1 cellular context compared by ENCODE assay signal in the genomic region with DNA sequence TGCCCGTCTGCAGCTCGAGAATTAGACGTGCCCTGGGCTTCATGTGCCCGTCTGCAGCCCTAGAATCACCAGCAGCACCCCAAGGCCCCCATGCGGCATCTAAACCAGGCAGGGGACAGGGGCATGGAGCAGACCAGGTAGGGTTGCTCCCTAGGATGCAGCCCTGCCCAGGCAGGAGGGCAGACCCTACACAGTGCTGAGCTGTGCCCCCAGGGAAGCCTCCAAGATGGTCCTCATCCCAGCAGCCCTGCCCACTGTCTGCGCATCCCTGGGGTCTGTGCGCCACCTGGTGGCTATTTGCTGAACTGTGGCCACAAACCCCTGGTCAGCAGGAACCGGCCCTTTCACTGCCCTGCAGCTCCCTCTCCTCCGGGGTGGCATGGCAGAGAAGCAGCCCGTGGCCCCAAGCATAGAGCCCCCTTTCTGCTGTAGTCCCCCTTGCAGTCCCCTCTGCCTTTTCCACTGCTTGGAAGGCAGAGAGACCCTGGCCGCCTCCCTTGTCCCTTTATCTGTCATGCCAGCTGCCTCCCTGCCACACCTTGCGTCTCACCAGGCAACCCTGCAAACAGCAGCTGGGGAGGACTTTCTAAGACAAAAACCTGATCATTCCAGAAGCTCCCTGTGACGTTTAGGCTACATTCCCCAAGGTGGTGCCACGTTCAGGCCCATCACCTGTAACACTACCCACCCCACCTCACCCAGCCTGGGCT.
TF ChIP-seq lines count a peak whose summit lies in the region.

No MANE protein-coding gene starts in this region.

TF ChIP-seq in HEK293, 187 proteins besides CTCF, POLR2A, EP300 and RAD21 (continued from another document):
- TF ChIP-seq, protein P1, sequence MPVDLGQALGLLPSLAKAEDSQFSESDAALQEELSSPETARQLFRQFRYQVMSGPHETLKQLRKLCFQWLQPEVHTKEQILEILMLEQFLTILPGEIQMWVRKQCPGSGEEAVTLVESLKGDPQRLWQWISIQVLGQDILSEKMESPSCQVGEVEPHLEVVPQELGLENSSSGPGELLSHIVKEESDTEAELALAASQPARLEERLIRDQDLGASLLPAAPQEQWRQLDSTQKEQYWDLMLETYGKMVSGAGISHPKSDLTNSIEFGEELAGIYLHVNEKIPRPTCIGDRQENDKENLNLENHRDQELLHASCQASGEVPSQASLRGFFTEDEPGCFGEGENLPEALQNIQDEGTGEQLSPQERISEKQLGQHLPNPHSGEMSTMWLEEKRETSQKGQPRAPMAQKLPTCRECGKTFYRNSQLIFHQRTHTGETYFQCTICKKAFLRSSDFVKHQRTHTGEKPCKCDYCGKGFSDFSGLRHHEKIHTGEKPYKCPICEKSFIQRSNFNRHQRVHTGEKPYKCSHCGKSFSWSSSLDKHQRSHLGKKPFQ (tag by site-specific recombination; IDR thresholded peaks at IDR 0.05), result no peak
- TF ChIP-seq MZF1 (tag by site-specific recombination; IDR thresholded peaks at IDR 0.05; ENCODE audit: borderline replicate concordance), result no peak
- no peak for TF ChIP-seq KLF7 (tag by site-specific recombination; IDR thresholded peaks at IDR 0.05; ENCODE audit: borderline replicate concordance)
- TF ChIP-seq GLIS2 (tag by site-specific recombination; IDR thresholded peaks at IDR 0.05), result peak; percentile 51; the same call in 1 of the 2 replicates
- TF ChIP-seq ZNF184 (tag by site-specific recombination; IDR thresholded peaks at IDR 0.05), result no peak
- TF ChIP-seq SP3 (tag by site-specific recombination; IDR thresholded peaks at IDR 0.05), result no peak
- no peak for TF ChIP-seq ZBTB7A (tag by site-specific recombination; IDR thresholded peaks at IDR 0.05; ENCODE audit: low read depth)
- no peak for TF ChIP-seq HOXD13 (CRISPR knock-in tag; IDR thresholded peaks at IDR 0.05; ENCODE audit: borderline replicate concordance)
- no peak for TF ChIP-seq SP7 (tag by site-specific recombination; IDR thresholded peaks at IDR 0.05)
- no peak for TF ChIP-seq ZNF785 (tag by site-specific recombination; IDR thresholded peaks at IDR 0.05)
- TF ChIP-seq, protein P2, sequence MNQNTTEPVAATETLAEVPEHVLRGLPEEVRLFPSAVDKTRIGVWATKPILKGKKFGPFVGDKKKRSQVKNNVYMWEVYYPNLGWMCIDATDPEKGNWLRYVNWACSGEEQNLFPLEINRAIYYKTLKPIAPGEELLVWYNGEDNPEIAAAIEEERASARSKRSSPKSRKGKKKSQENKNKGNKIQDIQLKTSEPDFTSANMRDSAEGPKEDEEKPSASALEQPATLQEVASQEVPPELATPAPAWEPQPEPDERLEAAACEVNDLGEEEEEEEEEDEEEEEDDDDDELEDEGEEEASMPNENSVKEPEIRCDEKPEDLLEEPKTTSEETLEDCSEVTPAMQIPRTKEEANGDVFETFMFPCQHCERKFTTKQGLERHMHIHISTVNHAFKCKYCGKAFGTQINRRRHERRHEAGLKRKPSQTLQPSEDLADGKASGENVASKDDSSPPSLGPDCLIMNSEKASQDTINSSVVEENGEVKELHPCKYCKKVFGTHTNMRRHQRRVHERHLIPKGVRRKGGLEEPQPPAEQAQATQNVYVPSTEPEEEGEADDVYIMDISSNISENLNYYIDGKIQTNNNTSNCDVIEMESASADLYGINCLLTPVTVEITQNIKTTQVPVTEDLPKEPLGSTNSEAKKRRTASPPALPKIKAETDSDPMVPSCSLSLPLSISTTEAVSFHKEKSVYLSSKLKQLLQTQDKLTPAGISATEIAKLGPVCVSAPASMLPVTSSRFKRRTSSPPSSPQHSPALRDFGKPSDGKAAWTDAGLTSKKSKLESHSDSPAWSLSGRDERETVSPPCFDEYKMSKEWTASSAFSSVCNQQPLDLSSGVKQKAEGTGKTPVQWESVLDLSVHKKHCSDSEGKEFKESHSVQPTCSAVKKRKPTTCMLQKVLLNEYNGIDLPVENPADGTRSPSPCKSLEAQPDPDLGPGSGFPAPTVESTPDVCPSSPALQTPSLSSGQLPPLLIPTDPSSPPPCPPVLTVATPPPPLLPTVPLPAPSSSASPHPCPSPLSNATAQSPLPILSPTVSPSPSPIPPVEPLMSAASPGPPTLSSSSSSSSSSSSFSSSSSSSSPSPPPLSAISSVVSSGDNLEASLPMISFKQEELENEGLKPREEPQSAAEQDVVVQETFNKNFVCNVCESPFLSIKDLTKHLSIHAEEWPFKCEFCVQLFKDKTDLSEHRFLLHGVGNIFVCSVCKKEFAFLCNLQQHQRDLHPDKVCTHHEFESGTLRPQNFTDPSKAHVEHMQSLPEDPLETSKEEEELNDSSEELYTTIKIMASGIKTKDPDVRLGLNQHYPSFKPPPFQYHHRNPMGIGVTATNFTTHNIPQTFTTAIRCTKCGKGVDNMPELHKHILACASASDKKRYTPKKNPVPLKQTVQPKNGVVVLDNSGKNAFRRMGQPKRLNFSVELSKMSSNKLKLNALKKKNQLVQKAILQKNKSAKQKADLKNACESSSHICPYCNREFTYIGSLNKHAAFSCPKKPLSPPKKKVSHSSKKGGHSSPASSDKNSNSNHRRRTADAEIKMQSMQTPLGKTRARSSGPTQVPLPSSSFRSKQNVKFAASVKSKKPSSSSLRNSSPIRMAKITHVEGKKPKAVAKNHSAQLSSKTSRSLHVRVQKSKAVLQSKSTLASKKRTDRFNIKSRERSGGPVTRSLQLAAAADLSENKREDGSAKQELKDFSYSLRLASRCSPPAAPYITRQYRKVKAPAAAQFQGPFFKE (tag by site-specific recombination; IDR thresholded peaks at IDR 0.05; ENCODE audit: borderline replicate concordance), result no peak
- TF ChIP-seq ZNF302 (tag by site-specific recombination; IDR thresholded peaks at IDR 0.05; ENCODE audit: low read depth), result no peak
